ENCODE assay signal across 8 cellular contexts in genomic region chr9:131635285-131635684, GRCh38.
DNase-seq lines count a peak whose midpoint lies in the region; ATAC-seq and TF ChIP-seq lines count a peak whose summit lies in the region.

No MANE protein-coding gene starts in this region.

- intact Hi-C loops in testis (cut with DNase I; ENCODE audit: low total_unique reads) = no loop called here

- H3K27me3 Mint-ChIP-seq in GM23338 (ENCODE audit: insufficient read depth, low read depth, poor library complexity) = peaks cover 9% of the 10 kb centered on the region

- H3K27me3 ChIP-seq in GM23338 (ENCODE audit: insufficient read depth) (no peaks in the 10 kb centered on the region), testis (no peaks in the 10 kb centered on the region)

- WGBS in testis, 2 donors = 41 to 49% methylated on average over 6 of the region's 6 CpGs

- H3K4me1 ChIP-seq in GM23338 (ENCODE audit: insufficient read depth) = peaks cover 13% of the 10 kb centered on the region; the same call in 1 of the 2 replicates
- no peaks in the 10 kb centered on the region for H3K4me1 ChIP-seq in testis

- H3K9me3 ChIP-seq in testis = no peaks in the 10 kb centered on the region

- DNase-seq in GM23338 (ENCODE audit: low spot score) (peak; percentile 29), OCI-M1 (lab: John Stamatoyannopoulos, UW) (peak; percentile 95), fibroblast of mammary gland (ENCODE audit: low read depth) (peak; percentile 98), non-pigmented ciliary epithelial cell (ENCODE audit: low read depth) (peak; percentile 93), testis (peak; percentile 70), germinal center (ENCODE audit: low spot score) (no peak)
- peak; percentile 77 for DNase-seq in activated T-cell treated with anti-CD3 and anti-CD28 coated beads, Interleukin-2, amount 50 U/mL, for 48 hours

- peaks cover 30% of the 10 kb centered on the region for H3K4me1 Mint-ChIP-seq in GM23338

- H3K27ac ChIP-seq in GM23338 (ENCODE audit: low read depth) = peak overlapping the region; percentile 66; the same call in 1 of the 2 replicates
- peak overlapping the region; percentile 21 to 64 for H3K27ac ChIP-seq in testis

- no peaks in the 10 kb centered on the region for H3K9me2 ChIP-seq in GM23338 (ENCODE audit: insufficient read depth)

- no peaks in the 10 kb centered on the region for H3F3A ChIP-seq in GM23338 (replicated peaks; ENCODE audit: low read depth)

- no peak overlapping the region for H3K27ac Mint-ChIP-seq in GM23338

- TF ChIP-seq POLR2A in testis (IDR thresholded peaks at IDR 0.05) = no peak

- no peaks in the 10 kb centered on the region for H3K36me3 ChIP-seq in GM23338 (ENCODE audit: insufficient read depth)
- H3K36me3 ChIP-seq in testis (ENCODE audit: low read depth, missing control alignments) = no peaks in the 10 kb centered on the region

- no peak overlapping the region for H3K4me3 ChIP-seq in GM23338
- no peak overlapping the region for H3K4me3 ChIP-seq in fibroblast of mammary gland (ENCODE audit: control insufficient read depth, low read depth, low read length)
- H3K4me3 ChIP-seq in testis = no peak overlapping the region

- H4K20me1 ChIP-seq in GM23338 (replicated peaks; ENCODE audit: insufficient read depth) = peaks cover 4% of the 10 kb centered on the region; the same call in 1 of the 2 replicates

- peaks cover 11% of the 10 kb centered on the region; the same call in 2 of the 3 replicates for H3K36me3 Mint-ChIP-seq in GM23338 (ENCODE audit: low read depth)

- no peak for TF ChIP-seq CTCF in GM23338 (conservative IDR thresholded peaks at IDR 0.05; ENCODE audit: low read depth in 2 of 2)
- TF ChIP-seq CTCF in fibroblast of mammary gland (conservative IDR thresholded peaks at IDR 0.05; ENCODE audit: control insufficient read depth, insufficient read depth, low read depth, low read length) = peak; percentile 18
- TF ChIP-seq CTCF in testis (IDR thresholded peaks at IDR 0.05) = no peak

- H3K4me2 ChIP-seq in GM23338 = no peak overlapping the region

- H3K79me2 ChIP-seq in GM23338 (replicated peaks; ENCODE audit: insufficient read depth) = no peaks in the 10 kb centered on the region

- no peak overlapping the region for H3K4me3 Mint-ChIP-seq in GM23338

- H3K9me3 Mint-ChIP-seq in GM23338 = no peaks in the 10 kb centered on the region

- ATAC-seq in GM23338 (peak; percentile 65), GM18502 (IDR thresholded peaks at IDR 0.05; ENCODE audit: poor library complexity, unreplicated experiment) (no peak)

- H2AFZ ChIP-seq in GM23338 = no peak overlapping the region

TF ChIP-seq in GM23338, 12 proteins besides CTCF, POLR2A, EP300 and RAD21 (continues in another document):
- TF ChIP-seq ZNF331 (CRISPR knock-in tag; IDR thresholded peaks at IDR 0.05; ENCODE audit: low read depth) = no peak
- TF ChIP-seq CREB1 (CRISPR knock-in tag; IDR thresholded peaks at IDR 0.05; ENCODE audit: low read depth) = no peak
- TF ChIP-seq JUNB (IDR thresholded peaks at IDR 0.05; ENCODE audit: unreplicated experiment) = no peak
- TF ChIP-seq ETS1 (IDR thresholded peaks at IDR 0.05) = no peak
- no peak for TF ChIP-seq STAT1 (IDR thresholded peaks at IDR 0.05; ENCODE audit: unreplicated experiment)
- TF ChIP-seq ZNF462 (CRISPR knock-in tag; IDR thresholded peaks at IDR 0.05) = no peak
- TF ChIP-seq ZNF114 (CRISPR knock-in tag; IDR thresholded peaks at IDR 0.05) = no peak
- no peak for TF ChIP-seq EZH2phosphoT487 (IDR thresholded peaks at IDR 0.05; ENCODE audit: unreplicated experiment)
- no peak for TF ChIP-seq NANOG (IDR thresholded peaks at IDR 0.05; ENCODE audit: borderline replicate concordance)
- no peak for TF ChIP-seq POLR2AphosphoS5 (IDR thresholded peaks at IDR 0.05; ENCODE audit: low read depth)
